Comparison of ENCODE assay signal across 9 cellular contexts in genomic region chr3:98778852-98779379, GRCh38. TPM values are rescaled to one million over a fixed set of nuclear protein-coding genes. Genes with fewer than 3 reads are reported as not detected.
DNase-seq lines count a peak whose midpoint lies in the region; ATAC-seq and TF ChIP-seq lines count a peak whose summit lies in the region.
"Had no signal": no experiment of that assay in that cellular context is flagged by ENCODE, and none has a peak within 500 bp of the region (broad histone marks: within the 10 kb centered on the region; RNA-seq: fewer than 3 reads in every experiment).

No MANE protein-coding gene starts in this region.

- in situ Hi-C loops in gastrocnemius medialis (cut with MboI; ENCODE audit: low sequenced_read_pairs in 4 of 4): no loop called here

- H3K36me3 ChIP-seq in gastrocnemius medialis (no peaks in the 10 kb centered on the region), H7 (replicated peaks; ENCODE audit: control insufficient read depth, insufficient read depth, low read length) (no peaks in the 10 kb centered on the region)

- no peaks in the 10 kb centered on the region for H3K9me3 ChIP-seq in gastrocnemius medialis

- ATAC-seq in GM19463 (IDR thresholded peaks at IDR 0.05; ENCODE audit: unreplicated experiment) (peak; percentile 24), gastrocnemius medialis (peak; percentile 51 to 56), GM18909 (IDR thresholded peaks at IDR 0.05; ENCODE audit: poor library complexity, unreplicated experiment) (no peak)
- ATAC-seq: activated CD8-positive, alpha-beta memory T cell treated with anti-CD3 and anti-CD28 coated beads, Interleukin-2, amount 10 ng/mL, durations not matched to agents 7 days and 5 days had no signal

- DNase-seq in SIG-M5 (lab: John Stamatoyannopoulos, UW) (peak; percentile 49), fibroblast of villous mesenchyme (ENCODE audit: low read depth) (peak; percentile 99), gastrocnemius medialis (no peak), posterior vena cava (ENCODE audit: low spot score) (no peak), H7 (no peak), hippocampal formation (lab: John Stamatoyannopoulos, UW) (no peak)
- DNase-seq: activated CD8-positive, alpha-beta memory T cell treated with anti-CD3 and anti-CD28 coated beads, Interleukin-2, amount 10 ng/mL, durations not matched to agents 7 days and 5 days had no signal

- TF ChIP-seq CTCF in fibroblast of villous mesenchyme (IDR thresholded peaks at IDR 0.05; ENCODE audit: insufficient read depth, low read depth, low read length) (no peak), gastrocnemius medialis (IDR thresholded peaks at IDR 0.05 in 4 of 5, conservative IDR thresholded peaks at IDR 0.05 in 1 of 5) (no peak)

- intact Hi-C loops in gastrocnemius medialis (cut with DNase I; ENCODE audit: low total_unique reads) (no loop called here), posterior vena cava (cut with DNase I) (no loop called here)

- TF ChIP-seq POLR2A in gastrocnemius medialis (IDR thresholded peaks at IDR 0.05): no peak

- peaks cover 0 to 9% of the 10 kb centered on the region in 2 donors for H3K4me1 ChIP-seq in gastrocnemius medialis

- H3K27me3 ChIP-seq in gastrocnemius medialis (no peaks in the 10 kb centered on the region), H7 (ENCODE audit: control insufficient read depth, insufficient read depth, low read length) (no peaks in the 10 kb centered on the region)

- H3K27ac ChIP-seq in gastrocnemius medialis: no peak overlapping the region

- H3K4me3 ChIP-seq in fibroblast of villous mesenchyme (ENCODE audit: low read depth, low read length): no peak overlapping the region
- no peak overlapping the region for H3K4me3 ChIP-seq in gastrocnemius medialis
- H3K4me3 ChIP-seq in H7 (ENCODE audit: insufficient read depth, low read depth, low read length): no peak overlapping the region

RNA-seq across cellular contexts. Expression of gene ST3GAL6, which starts 15.8 kb away (rescaled TPM):
- total RNA-seq in fibroblast of villous mesenchyme: 3.9 and 5.2 TPM in 2 replicates
- total RNA-seq in gastrocnemius medialis: 10 to 100 TPM in 2 of 4 donors, 1 to 10 TPM in 2; 7.4 to 15.0 (median 11.3) TPM
- 1 to 10 TPM; 6.8 to 7.5 TPM for total RNA-seq in posterior vena cava
- 5.7 and 6.6 TPM in 2 replicates for total RNA-seq in H7 (2014; rRNA removed; shearing (Covaris generic))

Comparison
In these comparisons a context has a peak if more than half of its experiments do, and no peak if none do; other contexts are left out.
1. DNase-seq: peak in SIG-M5 (single experiment) and fibroblast of villous mesenchyme (single experiment); none in gastrocnemius medialis (0 of 2), posterior vena cava (single experiment), H7 (single experiment) and hippocampal formation (0 of 2).